Comparison of ENCODE assay signal across 20 cellular contexts in genomic region chr12:10615532-10615931, GRCh38. TPM values are rescaled to one million over a fixed set of nuclear protein-coding genes. Genes with fewer than 3 reads are reported as not detected.
A peak's percentile ranks its signal among the peaks of the same experiment; 100 is the strongest.
DNase-seq lines count a peak whose midpoint lies in the region; ATAC-seq, FAIRE-seq and TF ChIP-seq lines count a peak whose summit lies in the region.
"Had no signal": no experiment of that assay in that cellular context is flagged by ENCODE, and none has a peak within 500 bp of the region (broad histone marks: within the 10 kb centered on the region; RNA-seq: fewer than 3 reads in every experiment).

No MANE protein-coding gene starts in this region.

- peak overlapping the region; percentile 2 for H3K4me3 Mint-ChIP-seq in activated CD4-positive, alpha-beta memory T cell treated with anti-CD3 and anti-CD28 coated beads, Interleukin-2, amount 10 ng/mL, durations not matched to agents 7 days and 5 days
- H3K4me3 Mint-ChIP-seq in activated CD4-positive, alpha-beta memory T cell treated with anti-CD3 and anti-CD28 coated beads for 36 hours: no peak overlapping the region
- H3K4me3 Mint-ChIP-seq in progenitor cell of endocrine pancreas (ENCODE audit: low read depth) (no peak overlapping the region), T-helper 17 cell (no peak overlapping the region)

- no peaks in the 10 kb centered on the region for H3K9me3 Mint-ChIP-seq in activated CD4-positive, alpha-beta memory T cell treated with anti-CD3 and anti-CD28 coated beads, Interleukin-2, amount 10 ng/mL, durations not matched to agents 7 days and 5 days
- no peaks in the 10 kb centered on the region for H3K9me3 Mint-ChIP-seq in activated CD4-positive, alpha-beta memory T cell treated with anti-CD3 and anti-CD28 coated beads for 36 hours
- H3K9me3 Mint-ChIP-seq in progenitor cell of endocrine pancreas (ENCODE audit: low read depth): no peaks in the 10 kb centered on the region

- POLR2A ChIA-PET in activated CD4-positive, alpha-beta memory T cell treated with anti-CD3 and anti-CD28 coated beads, Interleukin-2, amount 10 ng/mL, durations not matched to agents 7 days and 5 days (lab: Charles Lee): no interaction called here
- POLR2A ChIA-PET in activated CD4-positive, alpha-beta memory T cell treated with anti-CD3 and anti-CD28 coated beads for 36 hours (lab: Charles Lee): no interaction called here

- DNase-seq in activated CD4-positive, alpha-beta memory T cell treated with anti-CD3 and anti-CD28 coated beads, Interleukin-2, amount 10 ng/mL, durations not matched to agents 7 days and 5 days: no peak
- no peak for DNase-seq in activated CD4-positive, alpha-beta memory T cell treated with anti-CD3 and anti-CD28 coated beads for 36 hours
- peak; percentile 11 for DNase-seq in NAMALWA (ENCODE audit: low spot score)
- DNase-seq in bronchial epithelial cell (ENCODE audit: low read depth): peak; percentile 40
- no peak for DNase-seq in progenitor cell of endocrine pancreas (ENCODE audit: low spot score, unreplicated experiment)
- no peak for DNase-seq in T-helper 17 cell
- no peak for DNase-seq in GM19238 (ENCODE audit: insufficient read length, low spot score)
- DNase-seq: activated CD8-positive, alpha-beta memory T cell treated with anti-CD3 and anti-CD28 coated beads for 24 hours; activated gamma-delta T cell; dermis blood vessel endothelial cell; kidney glomerular epithelial cell; NCI-H187; NCI-H510A treated with DMSO at 0.1 percent for 48 hours; pancreas; stimulated activated naive CD4-positive, alpha-beta T cell had no signal

- no peaks in the 10 kb centered on the region for H3K27me3 ChIP-seq in bronchial epithelial cell (ENCODE audit: control insufficient read depth, insufficient read depth, low read length)
- H3K27me3 ChIP-seq in gastroesophageal sphincter: peaks cover 4% of the 10 kb centered on the region
- H3K27me3 ChIP-seq: ascending aorta, pancreas had no signal

- TF ChIP-seq CTCF in bronchial epithelial cell (IDR thresholded peaks at IDR 0.05; ENCODE audit: insufficient read depth, low read length, severe bottlenecking) (no peak), progenitor cell of endocrine pancreas (IDR thresholded peaks at IDR 0.05; ENCODE audit: unreplicated experiment) (peak; percentile 32), gastroesophageal sphincter (IDR thresholded peaks at IDR 0.05) (no peak)

- CTCF ChIA-PET in activated CD4-positive, alpha-beta memory T cell treated with anti-CD3 and anti-CD28 coated beads, Interleukin-2, amount 10 ng/mL, durations not matched to agents 7 days and 5 days (lab: Charles Lee): no interaction called here
- CTCF ChIA-PET in activated CD4-positive, alpha-beta memory T cell treated with anti-CD3 and anti-CD28 coated beads for 36 hours (lab: Charles Lee): no interaction called here

- FAIRE-seq in bronchial epithelial cell (lab: Jason Lieb, UNC): no peak
- FAIRE-seq: A204.1, pancreas had no signal

- ATAC-seq in T-helper 17 cell (no peak), gastroesophageal sphincter (no peak)
- ATAC-seq: pancreas had no signal

- TF ChIP-seq POLR2A in gastroesophageal sphincter (IDR thresholded peaks at IDR 0.05): no peak

- peaks cover 2 to 24% (median 7%) of the 10 kb centered on the region in 3 donors for H3K4me1 ChIP-seq in gastroesophageal sphincter

- H3K27me3 Mint-ChIP-seq in activated CD4-positive, alpha-beta memory T cell treated with anti-CD3 and anti-CD28 coated beads, Interleukin-2, amount 10 ng/mL, durations not matched to agents 7 days and 5 days: peaks cover 34% of the 10 kb centered on the region
- H3K27me3 Mint-ChIP-seq in activated CD4-positive, alpha-beta memory T cell treated with anti-CD3 and anti-CD28 coated beads for 36 hours: peaks cover 23% of the 10 kb centered on the region
- H3K27me3 Mint-ChIP-seq in progenitor cell of endocrine pancreas (no peaks in the 10 kb centered on the region), T-helper 17 cell (peaks cover 27% of the 10 kb centered on the region)

- intact Hi-C loops in activated CD4-positive, alpha-beta memory T cell treated with anti-CD3 and anti-CD28 coated beads for 36 hours (cut with micrococcal nuclease): loop anchor here (10.0 kb wide), 2 partner anchors 751 to 861 kb away; partner anchors contain the start of gene CLEC2B

- peaks cover 6% of the 10 kb centered on the region for H3K36me3 Mint-ChIP-seq in activated CD4-positive, alpha-beta memory T cell treated with anti-CD3 and anti-CD28 coated beads, Interleukin-2, amount 10 ng/mL, durations not matched to agents 7 days and 5 days (ENCODE audit: low read depth)
- H3K36me3 Mint-ChIP-seq in activated CD4-positive, alpha-beta memory T cell treated with anti-CD3 and anti-CD28 coated beads for 36 hours: peaks cover 14% of the 10 kb centered on the region
- H3K36me3 Mint-ChIP-seq in progenitor cell of endocrine pancreas (ENCODE audit: insufficient read depth): peaks cover 5% of the 10 kb centered on the region
- H3K36me3 Mint-ChIP-seq in T-helper 17 cell (ENCODE audit: low read depth): peaks cover 4% of the 10 kb centered on the region

- peaks cover 31% of the 10 kb centered on the region for H3K4me1 Mint-ChIP-seq in activated CD4-positive, alpha-beta memory T cell treated with anti-CD3 and anti-CD28 coated beads, Interleukin-2, amount 10 ng/mL, durations not matched to agents 7 days and 5 days
- peaks cover 31% of the 10 kb centered on the region for H3K4me1 Mint-ChIP-seq in activated CD4-positive, alpha-beta memory T cell treated with anti-CD3 and anti-CD28 coated beads for 36 hours (ENCODE audit: low read depth)
- H3K4me1 Mint-ChIP-seq in progenitor cell of endocrine pancreas (ENCODE audit: low read depth) (peaks cover 24% of the 10 kb centered on the region), T-helper 17 cell (peaks cover 20% of the 10 kb centered on the region)

- H3K4me3 ChIP-seq in bronchial epithelial cell (ENCODE audit: low read depth, low read length): no peak overlapping the region
- H3K4me3 ChIP-seq in gastroesophageal sphincter: no peak overlapping the region
- H3K4me3 ChIP-seq: ascending aorta, esophagus muscularis mucosa, pancreas had no signal

- no peak overlapping the region for H3K27ac Mint-ChIP-seq in activated CD4-positive, alpha-beta memory T cell treated with anti-CD3 and anti-CD28 coated beads, Interleukin-2, amount 10 ng/mL, durations not matched to agents 7 days and 5 days
- no peak overlapping the region for H3K27ac Mint-ChIP-seq in activated CD4-positive, alpha-beta memory T cell treated with anti-CD3 and anti-CD28 coated beads for 36 hours
- H3K27ac Mint-ChIP-seq in progenitor cell of endocrine pancreas: no peak overlapping the region
- H3K27ac Mint-ChIP-seq in T-helper 17 cell: no peak overlapping the region

- no peaks in the 10 kb centered on the region for H3K9me3 ChIP-seq in T-helper 17 cell (ENCODE audit: control insufficient read depth, low read length, poor library complexity, severe bottlenecking)
- no peaks in the 10 kb centered on the region for H3K9me3 ChIP-seq in gastroesophageal sphincter
- H3K9me3 ChIP-seq: ascending aorta, esophagus muscularis mucosa, pancreas had no signal

- H3K36me3 ChIP-seq in bronchial epithelial cell (ENCODE audit: control insufficient read depth, insufficient read depth, low read length): no peaks in the 10 kb centered on the region
- no peaks in the 10 kb centered on the region for H3K36me3 ChIP-seq in gastroesophageal sphincter
- H3K36me3 ChIP-seq: ascending aorta, pancreas had no signal

- TF ChIP-seq EP300 in gastroesophageal sphincter (IDR thresholded peaks at IDR 0.05): no peak

- H3K27ac ChIP-seq in gastroesophageal sphincter: no peak overlapping the region
- H3K27ac ChIP-seq: ascending aorta, esophagus muscularis mucosa, pancreas had no signal

- WGBS in gastroesophageal sphincter (ENCODE audit: low coverage in 1 of 2), 2 donors: 76 to 80% methylated on average over 3 to 4 of the region's 4 CpGs

RNA-seq across cellular contexts. Expression of gene MAGOHB, which starts 2.1 kb away (rescaled TPM):
- 10 to 100 TPM; 38.4 to 39.0 TPM for total RNA-seq in activated CD4-positive, alpha-beta memory T cell treated with anti-CD3 and anti-CD28 coated beads, Interleukin-2, amount 10 ng/mL, durations not matched to agents 7 days and 5 days
- total RNA-seq in activated CD4-positive, alpha-beta memory T cell treated with anti-CD3 and anti-CD28 coated beads for 36 hours: 10 to 100 TPM; 66.2 to 69.1 TPM
- total RNA-seq in bronchial epithelial cell: 14.0 and 14.5 TPM in 2 replicates
- 48.3 and 50.3 TPM in 2 replicates for total RNA-seq in progenitor cell of endocrine pancreas
- total RNA-seq in T-helper 17 cell: 10 to 100 TPM; 10.6 to 11.1 TPM
- 10 to 100 TPM; 10.2 to 29.7 (median 11.8) TPM for total RNA-seq in gastroesophageal sphincter

RNA-seq across cellular contexts. Expression of gene STYK1, which starts 58.3 kb away (rescaled TPM):
- total RNA-seq in activated CD4-positive, alpha-beta memory T cell treated with anti-CD3 and anti-CD28 coated beads, Interleukin-2, amount 10 ng/mL, durations not matched to agents 7 days and 5 days: under 1 TPM; 0.60 to 0.71 TPM
- not detected for total RNA-seq in activated CD4-positive, alpha-beta memory T cell treated with anti-CD3 and anti-CD28 coated beads for 36 hours
- total RNA-seq in bronchial epithelial cell: 0.53 and 6.8 TPM in 2 replicates
- 0.79 and 0.95 TPM in 2 replicates for total RNA-seq in progenitor cell of endocrine pancreas
- total RNA-seq in T-helper 17 cell: not detected
- under 1 TPM in 3 of 4 donors, not detected in 1; 0.40 to 0.77 (median 0.62) TPM for total RNA-seq in gastroesophageal sphincter
- total RNA-seq: G401 had no signal

Comparison
In these comparisons a context has a peak if more than half of its experiments do, and no peak if none do; other contexts are left out.
1. DNase-seq: peak in NAMALWA (single experiment) and bronchial epithelial cell (single experiment); none in activated CD4-positive, alpha-beta memory T cell treated with anti-CD3 and anti-CD28 coated beads, Interleukin-2, amount 10 ng/mL, durations not matched to agents 7 days and 5 days (single experiment), activated CD4-positive, alpha-beta memory T cell treated with anti-CD3 and anti-CD28 coated beads for 36 hours (single experiment), progenitor cell of endocrine pancreas (single experiment), T-helper 17 cell (0 of 3) and GM19238 (single experiment).